Comparison of ENCODE assay signal across 1 cellular context in genomic region chr15:74552761-74553441, GRCh38.
TF ChIP-seq lines count a peak whose summit lies in the region.

No MANE protein-coding gene starts in this region.

TF ChIP-seq in GM12878, 131 proteins besides CTCF, POLR2A, EP300 and RAD21:
- no peak for TF ChIP-seq SREBF2 (IDR thresholded peaks at IDR 0.05; ENCODE audit: low read length)
- no peak for TF ChIP-seq YY1 (IDR thresholded peaks at IDR 0.05; ENCODE audit: low read depth, low read length)
- no peak for TF ChIP-seq ZZZ3 (IDR thresholded peaks at IDR 0.05; ENCODE audit: control insufficient read depth, insufficient read length, low read depth)
- peak in 1 of 2 experiments; percentile 17; a peak in 1 of 4 replicates for TF ChIP-seq IKZF2 (IDR thresholded peaks at IDR 0.05)
- peak; percentile 24; the same call in 1 of the 2 replicates for TF ChIP-seq RUNX3 (IDR thresholded peaks at IDR 0.05; ENCODE audit: low read length)
- TF ChIP-seq NKRF (conservative IDR thresholded peaks at IDR 0.05): no peak
- peak; percentile 65; the same call in 1 of the 2 replicates for TF ChIP-seq MEF2A (IDR thresholded peaks at IDR 0.05; ENCODE audit: insufficient read depth, low read depth, low read length)
- no peak for TF ChIP-seq POLR2AphosphoS2 (IDR thresholded peaks at IDR 0.05; ENCODE audit: low read depth, low read length)
- no peak for TF ChIP-seq BMI1 (IDR thresholded peaks at IDR 0.05; ENCODE audit: borderline replicate concordance)
- peak; percentile 39; the same call in 1 of the 2 replicates for TF ChIP-seq ATF7 (IDR thresholded peaks at IDR 0.05; ENCODE audit: low read depth)
- TF ChIP-seq EZH2 (IDR thresholded peaks at IDR 0.05; ENCODE audit: borderline replicate concordance, control insufficient read depth, low read depth, low read length): no peak
- no peak for TF ChIP-seq JUNB (IDR thresholded peaks at IDR 0.05)
- TF ChIP-seq CREB1 (IDR thresholded peaks at IDR 0.05; ENCODE audit: low read depth): 0 out of 2 replicates have a peak, but pooled peaks have one; percentile 36
- TF ChIP-seq MEF2B (IDR thresholded peaks at IDR 0.05; ENCODE audit: partially characterized antibody, poor library complexity, severe bottlenecking): peak; percentile 16
- TF ChIP-seq NBN (IDR thresholded peaks at IDR 0.05): no peak
- no peak for TF ChIP-seq CREM (IDR thresholded peaks at IDR 0.05; ENCODE audit: low read depth)
- no peak for TF ChIP-seq NR2C1 (IDR thresholded peaks at IDR 0.05)
- no peak for TF ChIP-seq EED (IDR thresholded peaks at IDR 0.05; ENCODE audit: low read depth)
- no peak for TF ChIP-seq TCF7 (IDR thresholded peaks at IDR 0.05; ENCODE audit: borderline replicate concordance)
- no peak for TF ChIP-seq RCOR1 (conservative IDR thresholded peaks at IDR 0.05; ENCODE audit: low read depth, low read length)
- no peak for TF ChIP-seq ZNF622 (IDR thresholded peaks at IDR 0.05)
- TF ChIP-seq TARDBP (IDR thresholded peaks at IDR 0.05; ENCODE audit: borderline replicate concordance): no peak
- TF ChIP-seq HSF1 (IDR thresholded peaks at IDR 0.05; ENCODE audit: low read depth, low read length): no peak
- TF ChIP-seq MYB (IDR thresholded peaks at IDR 0.05; ENCODE audit: borderline replicate concordance, low read depth, low read length): no peak
- TF ChIP-seq KDM1A (IDR thresholded peaks at IDR 0.05; ENCODE audit: borderline replicate concordance): no peak
- TF ChIP-seq PML (IDR thresholded peaks at IDR 0.05; ENCODE audit: low read length): no peak
- TF ChIP-seq MTA3 (IDR thresholded peaks at IDR 0.05; ENCODE audit: borderline replicate concordance, low read length): no peak
- TF ChIP-seq SUZ12 (IDR thresholded peaks at IDR 0.05; ENCODE audit: unreplicated experiment): no peak
- no peak for TF ChIP-seq ZSCAN29 (IDR thresholded peaks at IDR 0.05)
